In the genomic region with DNA sequence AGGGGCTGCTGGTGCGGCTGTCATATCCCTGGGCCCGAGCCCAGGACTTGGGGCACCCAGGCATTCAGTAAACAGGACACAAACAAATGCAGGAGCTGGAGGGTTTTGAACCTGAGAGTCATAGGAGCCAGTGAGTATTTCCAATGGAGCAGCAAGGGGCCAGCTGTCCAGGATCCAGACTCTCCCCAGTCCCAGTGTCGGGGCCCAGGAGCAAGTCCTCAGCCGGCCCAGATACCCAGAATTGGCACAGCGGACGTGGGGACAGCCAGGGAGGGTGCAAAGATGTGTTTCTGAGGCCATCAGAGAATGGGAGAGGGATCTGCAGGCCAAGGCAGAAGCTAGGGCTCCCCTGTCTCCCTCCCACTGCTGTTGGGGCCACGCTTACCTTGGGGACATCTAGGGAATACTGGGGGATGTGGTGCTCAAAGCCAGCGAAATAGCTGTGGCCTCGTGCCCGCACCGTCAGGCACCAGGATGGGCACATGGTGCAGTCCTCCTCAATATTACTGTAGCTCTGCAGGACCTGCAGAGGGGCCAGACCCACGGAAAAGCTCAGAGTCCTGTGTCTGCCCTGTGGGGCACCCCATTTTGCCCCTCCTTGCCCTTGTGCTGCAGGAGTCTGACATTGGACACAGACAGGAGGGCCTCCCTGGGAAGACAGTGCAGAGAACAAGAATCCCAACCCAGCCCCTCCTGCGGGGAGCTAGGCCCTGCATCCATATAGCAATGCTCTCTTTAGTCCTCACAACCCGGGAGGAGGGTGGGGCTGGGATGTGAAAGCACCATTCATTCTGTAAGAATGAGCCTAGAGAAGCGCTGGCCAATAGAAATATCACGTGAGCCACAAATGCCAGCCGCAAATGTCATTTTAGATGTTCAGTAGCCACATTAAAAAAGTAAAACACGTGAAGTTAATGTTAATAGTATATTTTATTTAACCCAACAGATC, we compare ENCODE assay signal across 29 cellular contexts. TPM values are rescaled to one million over a fixed set of nuclear protein-coding genes. Genes with fewer than 3 reads are reported as not detected.
DNase-seq lines count a peak whose midpoint lies in the region; FAIRE-seq and TF ChIP-seq lines count a peak whose summit lies in the region.
"Had no signal": no experiment of that assay in that cellular context is flagged by ENCODE, and none has a peak within 500 bp of the region (broad histone marks: within the 10 kb centered on the region; RNA-seq: fewer than 3 reads in every experiment).

No MANE protein-coding gene starts in this region.

- H3K4me3 ChIP-seq in NT2/D1 (ENCODE audit: insufficient read length, low read depth): no peak overlapping the region
- H3K4me3 ChIP-seq in dorsolateral prefrontal cortex: peak overlapping the region in 2 of 59 donors; percentile 16 to 22
- no peak overlapping the region for H3K4me3 ChIP-seq in spleen
- H3K4me3 ChIP-seq in mesenchymal stem cell (ENCODE audit: insufficient read depth in 1 of 2, low read depth in 1 of 2, low read length in 2 of 2): no peak overlapping the region
- H3K4me3 ChIP-seq: BLaER1 treated with 17β-estradiol and CSF1 and Interleukin-3, amounts not matched to agents 10 nM and 100 nM; lung; SK-N-MC; skin epidermis; upper lobe of left lung had no signal

- H2BK5ac ChIP-seq in mesenchymal stem cell (ENCODE audit: low read depth, low read length, poor library complexity, severe bottlenecking): no peak overlapping the region

- TF ChIP-seq CTCF in dorsolateral prefrontal cortex (IDR thresholded peaks at IDR 0.05 in 54 of 56, conservative IDR thresholded peaks at IDR 0.05 in 2 of 56; ENCODE audit: low read depth in 1 of 56, partially characterized antibody in 56 of 56) (peak in 17 of 56 donors; percentile 3 to 49 (median 20)), spleen (IDR thresholded peaks at IDR 0.05 in 8 of 11, conservative IDR thresholded peaks at IDR 0.05 in 3 of 11) (no peak)

- H2BK12ac ChIP-seq in mesenchymal stem cell (ENCODE audit: low read length in 2 of 2): no peak overlapping the region

- H3K23ac ChIP-seq in mesenchymal stem cell (ENCODE audit: low read length in 2 of 2): no peak overlapping the region

- H3K4me1 ChIP-seq in NT2/D1 (ENCODE audit: insufficient read depth, insufficient read length): peaks cover 13% of the 10 kb centered on the region
- no peaks in the 10 kb centered on the region for H3K4me1 ChIP-seq in spleen
- no peaks in the 10 kb centered on the region for H3K4me1 ChIP-seq in mesenchymal stem cell (ENCODE audit: control insufficient read depth, insufficient read depth, low read depth, low read length)
- H3K4me1 ChIP-seq: BLaER1 treated with 17β-estradiol and CSF1 and Interleukin-3, amounts not matched to agents 10 nM and 100 nM had no signal

- H2BK120ac ChIP-seq in mesenchymal stem cell (ENCODE audit: low read depth, low read length): no peak overlapping the region

- 80 to 87% (median 84%) methylated on average over 13 to 18 of the region's 18 CpGs for WGBS in spleen, 5 donors
- 76% methylated on average over 15 of the region's 18 CpGs for WGBS in mesenchymal stem cell

- DNase-seq in NT2/D1 (ENCODE audit: low read depth, low spot score) (no peak), dorsolateral prefrontal cortex (peak; percentile 10 to 92 (median 81)), medulla oblongata (ENCODE audit: extremely low spot score) (peak; percentile 92), spleen (peak; percentile 58), mesenchymal stem cell (no peak), GM12891 (ENCODE audit: insufficient read length, low spot score) (no peak), NOMO-1 treated with dmso at 0.1 percent for 144 hours (lab: John Stamatoyannopoulos, UW; ENCODE audit: unreplicated experiment) (no peak), GM12892 (ENCODE audit: insufficient read length) (no peak)
- DNase-seq: ACHN; activated CD8-positive, alpha-beta T cell treated with anti-CD3 and anti-CD28 coated beads for 36 hours; central memory CD4-positive, alpha-beta T cell; dermis blood vessel endothelial cell; DMS79; GF-D8; NCI-H1105; NCI-H1930; NCI-H524; upper lobe of left lung had no signal

- H2BK15ac ChIP-seq in mesenchymal stem cell (ENCODE audit: low read depth, poor library complexity, severe bottlenecking): no peak overlapping the region

- no peaks in the 10 kb centered on the region for H3K27me3 ChIP-seq in NT2/D1 (ENCODE audit: insufficient read depth, insufficient read length)
- peaks cover 0 to 4% (median 0%) of the 10 kb centered on the region in 45 donors for H3K27me3 ChIP-seq in dorsolateral prefrontal cortex
- peaks cover 0 to 48% (median 7%) of the 10 kb centered on the region in 7 donors for H3K27me3 ChIP-seq in spleen (replicated peaks in 1 of 7)
- peaks cover 75 to 84% of the 10 kb centered on the region in 2 experiments for H3K27me3 ChIP-seq in mesenchymal stem cell (ENCODE audit: control insufficient read depth in 1 of 2, insufficient read depth in 1 of 2, low read length in 2 of 2)
- H3K27me3 ChIP-seq: BLaER1 treated with 17β-estradiol and CSF1 and Interleukin-3, amounts not matched to agents 10 nM and 100 nM; upper lobe of left lung had no signal

- no peak overlapping the region for H2AFZ ChIP-seq in mesenchymal stem cell (ENCODE audit: low read depth, low read length)

- no peaks in the 10 kb centered on the region for H3K9me3 ChIP-seq in NT2/D1 (ENCODE audit: insufficient read depth, low read length)
- H3K9me3 ChIP-seq in spleen: no peaks in the 10 kb centered on the region
- no peaks in the 10 kb centered on the region for H3K9me3 ChIP-seq in mesenchymal stem cell (ENCODE audit: control insufficient read depth, low read length)
- H3K9me3 ChIP-seq: BLaER1 treated with 17β-estradiol and CSF1 and Interleukin-3, amounts not matched to agents 10 nM and 100 nM; Caco-2; upper lobe of left lung had no signal

- no peak overlapping the region for H4K91ac ChIP-seq in mesenchymal stem cell (ENCODE audit: low read length)

- no peak overlapping the region for H2AK5ac ChIP-seq in mesenchymal stem cell (ENCODE audit: low read length, severe bottlenecking)

- FAIRE-seq in GM12891 (lab: Jason Lieb, UNC): no peak
- no peak for FAIRE-seq in GM12892 (lab: Jason Lieb, UNC)
- FAIRE-seq: astrocyte, endometrium, TTC549 had no signal

- H3K4ac ChIP-seq in mesenchymal stem cell (ENCODE audit: low read depth in 1 of 2, low read length in 2 of 2): no peak overlapping the region

- H3K18ac ChIP-seq in mesenchymal stem cell (ENCODE audit: low read depth in 1 of 2, low read length in 2 of 2): no peak overlapping the region

- H3K79me1 ChIP-seq in mesenchymal stem cell (replicated peaks; ENCODE audit: low read length, poor library complexity, severe bottlenecking): no peaks in the 10 kb centered on the region

- TF ChIP-seq POLR2A in spleen (IDR thresholded peaks at IDR 0.05) (no peak), GM12891 (IDR thresholded peaks at IDR 0.05; ENCODE audit: low read depth, low read length) (no peak), GM12892 (IDR thresholded peaks at IDR 0.05; ENCODE audit: low read depth, low read length) (no peak)

- H3K9ac ChIP-seq in NT2/D1 (ENCODE audit: insufficient read length, low read depth): peak overlapping the region; percentile 7
- no peak overlapping the region for H3K9ac ChIP-seq in mesenchymal stem cell (ENCODE audit: low read length)
- H3K9ac ChIP-seq: BLaER1 treated with 17β-estradiol and CSF1 and Interleukin-3, amounts not matched to agents 10 nM and 100 nM had no signal

- H4K8ac ChIP-seq in mesenchymal stem cell (ENCODE audit: low read length): no peak overlapping the region

- H3K14ac ChIP-seq in mesenchymal stem cell (ENCODE audit: low read length in 2 of 2): no peak overlapping the region

- peak overlapping the region in 58 of 59 donors; percentile 63 to 99 (median 93) for H3K27ac ChIP-seq in dorsolateral prefrontal cortex
- no peak overlapping the region for H3K27ac ChIP-seq in spleen
- no peak overlapping the region for H3K27ac ChIP-seq in mesenchymal stem cell (ENCODE audit: low read length, poor library complexity, severe bottlenecking)
- H3K27ac ChIP-seq: BLaER1 treated with 17β-estradiol and CSF1 and Interleukin-3, amounts not matched to agents 10 nM and 100 nM; SK-N-MC; skin epidermis; upper lobe of left lung had no signal

- intact Hi-C loops in dorsolateral prefrontal cortex (cut with DNase I) (loop anchor here in 1 of 2 donors (2.0 kb wide), 1 partner anchor 29 kb away; no protein-coding TSS in a partner anchor), spleen (cut with DNase I; ENCODE audit: low total_unique reads) (no loop called here)

- no peak overlapping the region for H3K4me2 ChIP-seq in mesenchymal stem cell (ENCODE audit: low read length, poor library complexity, severe bottlenecking)
- H3K4me2 ChIP-seq: BLaER1 treated with 17β-estradiol and CSF1 and Interleukin-3, amounts not matched to agents 10 nM and 100 nM had no signal

- H3K36me3 ChIP-seq in NT2/D1 (ENCODE audit: insufficient read depth, insufficient read length, low read length) (no peaks in the 10 kb centered on the region), spleen (no peaks in the 10 kb centered on the region), mesenchymal stem cell (ENCODE audit: control insufficient read depth in 1 of 2, insufficient read depth in 2 of 2, low read depth in 1 of 2, low read length in 2 of 2) (no peaks in the 10 kb centered on the region)
- H3K36me3 ChIP-seq: BLaER1 treated with 17β-estradiol and CSF1 and Interleukin-3, amounts not matched to agents 10 nM and 100 nM; upper lobe of left lung had no signal

RNA-seq across cellular contexts. Expression of a gene that starts 15.4 kb away (rescaled TPM):
- total RNA-seq in dorsolateral prefrontal cortex (1 to 10 TPM in 109 of 120 experiments, under 1 TPM in 11; 0.48 to 4.0 (median 1.8) TPM), spleen (under 1 TPM in 1 of 7 donors, not detected in 6; 0.28 TPM)
- polyA plus RNA-seq in spleen: not detected
- polyA plus RNA-seq in mesenchymal stem cell (2013, experiment 1 of 2): 0.01 TPM
- not detected for polyA plus RNA-seq in mesenchymal stem cell (2013, experiment 2 of 2)
- polyA plus RNA-seq in GM12891 (2012; ENCODE audit: low read depth, missing spikeins): not detected
- not detected for polyA plus RNA-seq in GM12892 (2012; ENCODE audit: missing spikeins)
- total RNA-seq: activated CD8-positive, alpha-beta T cell treated with anti-CD3 and anti-CD28 coated beads for 36 hours; activated T-helper 17 cell treated with anti-CD3 and anti-CD28 coated beads, Interleukin-2, amount 50 U/mL, for 72 hours; dermis blood vessel endothelial cell; glomerular endothelial cell; T-helper 1 cell treated with Interleukin-12 subunit alpha and Interleukin-12 subunit beta and Interleukin-4 antibody, amounts not matched to agents 30 ng/mL and 1 ng/mL, for 36 hours had no signal

RNA-seq across cellular contexts. Expression of a gene that starts 32.7 kb away (rescaled TPM):
- total RNA-seq in dorsolateral prefrontal cortex (1 to 10 TPM in 65 of 120 experiments, under 1 TPM in 14, not detected in 41; 0.57 to 5.4 (median 1.4) TPM), spleen (not detected)
- not detected for polyA plus RNA-seq in spleen
- not detected for polyA plus RNA-seq in mesenchymal stem cell (2013, experiment 1 of 2)
- not detected for polyA plus RNA-seq in mesenchymal stem cell (2013, experiment 2 of 2)
- polyA plus RNA-seq in GM12891 (2012; ENCODE audit: low read depth, missing spikeins): not detected
- polyA plus RNA-seq in GM12892 (2012; ENCODE audit: missing spikeins): not detected
- total RNA-seq: activated CD8-positive, alpha-beta T cell treated with anti-CD3 and anti-CD28 coated beads for 36 hours; activated T-helper 17 cell treated with anti-CD3 and anti-CD28 coated beads, Interleukin-2, amount 50 U/mL, for 72 hours; astrocyte; dermis blood vessel endothelial cell; glomerular endothelial cell; lung; T-helper 1 cell treated with Interleukin-12 subunit alpha and Interleukin-12 subunit beta and Interleukin-4 antibody, amounts not matched to agents 30 ng/mL and 1 ng/mL, for 36 hours; upper lobe of left lung had no signal

RNA-seq across cellular contexts. Expression of a gene that starts 34.8 kb away (rescaled TPM):
- under 1 TPM in 33 of 120 experiments, not detected in 87; 0.22 to 0.96 (median 0.31) TPM for total RNA-seq in dorsolateral prefrontal cortex
- total RNA-seq in spleen: not detected
- under 1 TPM in 2 of 3 donors, not detected in 1; 0.06 to 0.13 TPM for polyA plus RNA-seq in spleen
- not detected for polyA plus RNA-seq in mesenchymal stem cell (2013, experiment 1 of 2)
- not detected for polyA plus RNA-seq in mesenchymal stem cell (2013, experiment 2 of 2)
- polyA plus RNA-seq in GM12891 (2012; ENCODE audit: low read depth, missing spikeins): not detected
- not detected for polyA plus RNA-seq in GM12892 (2012; ENCODE audit: missing spikeins)
- total RNA-seq: activated CD8-positive, alpha-beta T cell treated with anti-CD3 and anti-CD28 coated beads for 36 hours; astrocyte; dermis blood vessel endothelial cell; glomerular endothelial cell; T-helper 1 cell treated with Interleukin-12 subunit alpha and Interleukin-12 subunit beta and Interleukin-4 antibody, amounts not matched to agents 30 ng/mL and 1 ng/mL, for 36 hours had no signal

RNA-seq across cellular contexts. Expression of a gene that starts 40.9 kb away (rescaled TPM):
- 1 to 10 TPM in 7 of 120 experiments, under 1 TPM in 55, not detected in 58; 0.23 to 2.2 (median 0.44) TPM for total RNA-seq in dorsolateral prefrontal cortex
- total RNA-seq in spleen: not detected
- not detected for polyA plus RNA-seq in spleen
- polyA plus RNA-seq in mesenchymal stem cell (2013, experiment 1 of 2): not detected
- polyA plus RNA-seq in mesenchymal stem cell (2013, experiment 2 of 2): not detected
- polyA plus RNA-seq in GM12891 (2012; ENCODE audit: low read depth, missing spikeins): not detected
- polyA plus RNA-seq in GM12892 (2012; ENCODE audit: missing spikeins): not detected
- total RNA-seq: activated CD8-positive, alpha-beta T cell treated with anti-CD3 and anti-CD28 coated beads for 36 hours; activated T-helper 17 cell treated with anti-CD3 and anti-CD28 coated beads, Interleukin-2, amount 50 U/mL, for 72 hours; astrocyte; Caco-2; dermis blood vessel endothelial cell; glomerular endothelial cell; lung; T-helper 1 cell treated with Interleukin-12 subunit alpha and Interleukin-12 subunit beta and Interleukin-4 antibody, amounts not matched to agents 30 ng/mL and 1 ng/mL, for 36 hours; upper lobe of left lung had no signal
- polyA plus RNA-seq: lung had no signal

Comparison
In these comparisons a context has a peak if more than half of its experiments do, and no peak if none do; other contexts are left out.
1. DNase-seq: peak in dorsolateral prefrontal cortex (10 of 10), medulla oblongata (single experiment) and spleen (single experiment); none in NT2/D1 (single experiment), mesenchymal stem cell (single experiment), GM12891 (single experiment), NOMO-1 treated with dmso at 0.1 percent for 144 hours (single experiment) and GM12892 (single experiment).
2. H3K27ac ChIP-seq: peak in dorsolateral prefrontal cortex (58 of 59); none in spleen (0 of 8) and mesenchymal stem cell (single experiment).